In genomic region chr15:41780266-41780665, GRCh38 we compare ENCODE assay signal across 12 cellular contexts. TPM values are rescaled to one million over a fixed set of nuclear protein-coding genes. Genes with fewer than 3 reads are reported as not detected.
DNase-seq lines count a peak whose midpoint lies in the region; ATAC-seq and TF ChIP-seq lines count a peak whose summit lies in the region.
"Had no signal": no experiment of that assay in that cellular context is flagged by ENCODE, and none has a peak within 500 bp of the region (broad histone marks: within the 10 kb centered on the region; RNA-seq: fewer than 3 reads in every experiment).

No MANE protein-coding gene starts in this region.

- intact Hi-C loops in activated CD4-positive, alpha-beta memory T cell treated with anti-CD3 and anti-CD28 coated beads for 36 hours (cut with micrococcal nuclease), result no loop called here

- peak overlapping the region; percentile 34 for H3K4me2 ChIP-seq in fibroblast of lung (ENCODE audit: extremely low read depth, insufficient read depth, low read length)

- peak overlapping the region; percentile 69 for H3K27ac Mint-ChIP-seq in T-helper 2 cell treated with Interferon-gamma antibody and Interleukin-4, amounts not matched to agents 5 μg/mL and 100 μg/mL, for 36 hours
- H3K27ac Mint-ChIP-seq in activated CD4-positive, alpha-beta memory T cell treated with anti-CD3 and anti-CD28 coated beads for 36 hours, result peak overlapping the region; percentile 49
- peak overlapping the region; percentile 59 for H3K27ac Mint-ChIP-seq in stimulated activated effector memory CD8-positive, alpha-beta T cell treated with anti-CD3 and anti-CD28 coated beads, Interleukin-12 subunit alpha, Interleukin-12 subunit beta, amount 100 ng/mL, for 72 hours

- DNase-seq in T-helper 2 cell treated with Interferon-gamma antibody and Interleukin-4, amounts not matched to agents 5 μg/mL and 100 μg/mL, for 36 hours (ENCODE audit: low spot score), result no peak
- DNase-seq in T-helper 2 cell, result no peak
- no peak for DNase-seq in activated CD4-positive, alpha-beta memory T cell treated with anti-CD3 and anti-CD28 coated beads for 36 hours
- no peak for DNase-seq in fibroblast of lung (ENCODE audit: low read depth in 2 of 2)
- DNase-seq in stimulated activated effector memory CD8-positive, alpha-beta T cell treated with anti-CD3 and anti-CD28 coated beads, Interleukin-12 subunit alpha, Interleukin-12 subunit beta, amount 100 ng/mL, for 72 hours (ENCODE audit: low spot score in 2 of 2), result no peak
- DNase-seq in A172 (ENCODE audit: low spot score), result no peak
- DNase-seq in Peyer's patch, result no peak
- DNase-seq: caudate nucleus, DMS 273 treated with DMSO at 0.1 percent for 48 hours, NCI-H1092 treated with DMSO at 0.1 percent for 48 hours, NCI-H82 had no signal

- H3K9me3 Mint-ChIP-seq in T-helper 2 cell treated with Interferon-gamma antibody and Interleukin-4, amounts not matched to agents 5 μg/mL and 100 μg/mL, for 36 hours, result no peaks in the 10 kb centered on the region
- no peaks in the 10 kb centered on the region for H3K9me3 Mint-ChIP-seq in activated CD4-positive, alpha-beta memory T cell treated with anti-CD3 and anti-CD28 coated beads for 36 hours
- no peaks in the 10 kb centered on the region for H3K9me3 Mint-ChIP-seq in stimulated activated effector memory CD8-positive, alpha-beta T cell treated with anti-CD3 and anti-CD28 coated beads, Interleukin-12 subunit alpha, Interleukin-12 subunit beta, amount 100 ng/mL, for 72 hours

- CTCF ChIA-PET in activated CD4-positive, alpha-beta memory T cell treated with anti-CD3 and anti-CD28 coated beads for 36 hours (lab: Charles Lee), result interaction anchor here (0.6 to 11.6 kb wide), 3 partner anchors 31 to 316 kb away, joined by 3 to 283 read pairs (median 4); no protein-coding TSS in a partner anchor

- POLR2A ChIA-PET in activated CD4-positive, alpha-beta memory T cell treated with anti-CD3 and anti-CD28 coated beads for 36 hours (lab: Charles Lee), result interaction anchor here (1.2 kb wide), 1 partner anchor 8 kb away, joined by 3 read pairs; no protein-coding TSS in a partner anchor

- no peak overlapping the region for H2AFZ ChIP-seq in fibroblast of lung (ENCODE audit: low read length)

- H3K4me1 Mint-ChIP-seq in T-helper 2 cell treated with Interferon-gamma antibody and Interleukin-4, amounts not matched to agents 5 μg/mL and 100 μg/mL, for 36 hours (ENCODE audit: low read depth), result peaks cover 47% of the 10 kb centered on the region
- peaks cover 54% of the 10 kb centered on the region for H3K4me1 Mint-ChIP-seq in activated CD4-positive, alpha-beta memory T cell treated with anti-CD3 and anti-CD28 coated beads for 36 hours (ENCODE audit: low read depth)
- H3K4me1 Mint-ChIP-seq in stimulated activated effector memory CD8-positive, alpha-beta T cell treated with anti-CD3 and anti-CD28 coated beads, Interleukin-12 subunit alpha, Interleukin-12 subunit beta, amount 100 ng/mL, for 72 hours, result peaks cover 55% of the 10 kb centered on the region

- no peak overlapping the region for H3K4me3 ChIP-seq in fibroblast of lung (replicated peaks in 1 of 4; ENCODE audit: control extremely low read depth in 1 of 4, insufficient read depth in 1 of 4, low read depth in 3 of 4, low read length in 4 of 4)
- H3K4me3 ChIP-seq in Peyer's patch, result no peak overlapping the region

- no peaks in the 10 kb centered on the region for H3K27me3 Mint-ChIP-seq in T-helper 2 cell treated with Interferon-gamma antibody and Interleukin-4, amounts not matched to agents 5 μg/mL and 100 μg/mL, for 36 hours (ENCODE audit: low read depth)
- no peaks in the 10 kb centered on the region for H3K27me3 Mint-ChIP-seq in activated CD4-positive, alpha-beta memory T cell treated with anti-CD3 and anti-CD28 coated beads for 36 hours

- no peak overlapping the region for H3K27ac ChIP-seq in fibroblast of lung (ENCODE audit: insufficient read depth, low read length)
- H3K27ac ChIP-seq in Peyer's patch, result peak overlapping the region in 1 of 4 donors; percentile 28

- ATAC-seq in stimulated activated effector memory CD8-positive, alpha-beta T cell treated with anti-CD3 and anti-CD28 coated beads, Interleukin-12 subunit alpha, Interleukin-12 subunit beta, amount 100 ng/mL, for 72 hours, result no peak
- ATAC-seq in HG02970 (IDR thresholded peaks at IDR 0.05; ENCODE audit: low FRiP score, unreplicated experiment), result no peak

- peak overlapping the region; percentile 35 for H3K4me3 Mint-ChIP-seq in T-helper 2 cell treated with Interferon-gamma antibody and Interleukin-4, amounts not matched to agents 5 μg/mL and 100 μg/mL, for 36 hours
- no peak overlapping the region for H3K4me3 Mint-ChIP-seq in activated CD4-positive, alpha-beta memory T cell treated with anti-CD3 and anti-CD28 coated beads for 36 hours
- no peak overlapping the region for H3K4me3 Mint-ChIP-seq in stimulated activated effector memory CD8-positive, alpha-beta T cell treated with anti-CD3 and anti-CD28 coated beads, Interleukin-12 subunit alpha, Interleukin-12 subunit beta, amount 100 ng/mL, for 72 hours

- TF ChIP-seq CTCF in fibroblast of lung (conservative IDR thresholded peaks at IDR 0.05 in 1 of 2, IDR thresholded peaks at IDR 0.05 in 1 of 2; ENCODE audit: low read depth in 1 of 2, low read length in 2 of 2) (no peak), Peyer's patch (IDR thresholded peaks at IDR 0.05) (no peak)

- no peak for TF ChIP-seq POLR2A in Peyer's patch (IDR thresholded peaks at IDR 0.05)

- no peak overlapping the region for H3K9ac ChIP-seq in fibroblast of lung (ENCODE audit: insufficient read depth, low read length)

- H3K9me3 ChIP-seq in fibroblast of lung (ENCODE audit: control insufficient read depth, insufficient read depth, low read depth, low read length), result no peaks in the 10 kb centered on the region
- H3K9me3 ChIP-seq in Peyer's patch, result no peaks in the 10 kb centered on the region

- peaks cover 52% of the 10 kb centered on the region for H3K79me2 ChIP-seq in fibroblast of lung (ENCODE audit: control insufficient read depth, insufficient read depth, low read length)

- H3K36me3 ChIP-seq in fibroblast of lung (ENCODE audit: control insufficient read depth, insufficient read depth, low read length) (no peaks in the 10 kb centered on the region), Peyer's patch (no peaks in the 10 kb centered on the region)

- H4K20me1 ChIP-seq in fibroblast of lung (ENCODE audit: control insufficient read depth, extremely low read depth, insufficient read depth, low read length), result no peaks in the 10 kb centered on the region

- H3K27me3 ChIP-seq in fibroblast of lung (ENCODE audit: control insufficient read depth, insufficient read depth, low read length) (no peaks in the 10 kb centered on the region), Peyer's patch (no peaks in the 10 kb centered on the region)

- H3K36me3 Mint-ChIP-seq in T-helper 2 cell treated with Interferon-gamma antibody and Interleukin-4, amounts not matched to agents 5 μg/mL and 100 μg/mL, for 36 hours (ENCODE audit: low read depth), result peaks cover 18% of the 10 kb centered on the region
- H3K36me3 Mint-ChIP-seq in activated CD4-positive, alpha-beta memory T cell treated with anti-CD3 and anti-CD28 coated beads for 36 hours, result no peaks in the 10 kb centered on the region
- H3K36me3 Mint-ChIP-seq in stimulated activated effector memory CD8-positive, alpha-beta T cell treated with anti-CD3 and anti-CD28 coated beads, Interleukin-12 subunit alpha, Interleukin-12 subunit beta, amount 100 ng/mL, for 72 hours, result peaks cover 23% of the 10 kb centered on the region

- H3K4me1 ChIP-seq in fibroblast of lung (ENCODE audit: control insufficient read depth, extremely low read depth, insufficient read depth, low read length) (peaks cover 20% of the 10 kb centered on the region), Peyer's patch (peaks cover 0 to 36% (median 3%) of the 10 kb centered on the region in 4 donors)

RNA-seq across cellular contexts. Expression of gene MAPKBP1, which starts 6.0 kb away (rescaled TPM):
- total RNA-seq in activated CD4-positive, alpha-beta memory T cell treated with anti-CD3 and anti-CD28 coated beads for 36 hours, result 10 to 100 TPM; 16.1 to 16.6 TPM
- total RNA-seq in fibroblast of lung (12.6 and 20.8 TPM in 2 replicates), Peyer's patch (10 to 100 TPM; 29.7 to 69.8 (median 48.7) TPM)
- 2.8 and 3.8 TPM in 2 replicates for polyA plus RNA-seq in fibroblast of lung
- polyA plus RNA-seq in fibroblast of lung (2012), result 7.5 TPM in 2 replicates
- 79.2 and 109 TPM in 2 replicates for polyA minus RNA-seq in fibroblast of lung (ENCODE audit: low replicate concordance)
- 9.9 and 10.0 TPM in 2 replicates for total RNA-seq in A172 (2014; rRNA removed; shearing (Covaris generic))

RNA-seq across cellular contexts. Expression of gene JMJD7, which starts 47.6 kb away (rescaled TPM):
- total RNA-seq in activated CD4-positive, alpha-beta memory T cell treated with anti-CD3 and anti-CD28 coated beads for 36 hours, result 10 to 100 TPM; 17.9 to 24.8 TPM
- total RNA-seq in fibroblast of lung, result 3.6 and 4.0 TPM in 2 replicates
- 2.2 and 4.8 TPM in 2 replicates for polyA plus RNA-seq in fibroblast of lung
- 3.7 and 7.7 TPM in 2 replicates for polyA plus RNA-seq in fibroblast of lung (2012)
- 4.8 and 5.4 TPM in 2 replicates for polyA minus RNA-seq in fibroblast of lung (ENCODE audit: low replicate concordance)
- 2.2 and 2.5 TPM in 2 replicates for total RNA-seq in A172 (2014; rRNA removed; shearing (Covaris generic))
- 10 to 100 TPM in 3 of 4 donors, 1 to 10 TPM in 1; 9.1 to 61.1 (median 13.1) TPM for total RNA-seq in Peyer's patch

RNA-seq across cellular contexts. Expression of gene PLA2G4B, which starts 58.4 kb away (rescaled TPM):
- 1 to 10 TPM; 6.0 to 9.9 TPM for total RNA-seq in activated CD4-positive, alpha-beta memory T cell treated with anti-CD3 and anti-CD28 coated beads for 36 hours
- total RNA-seq in fibroblast of lung (0.99 and 1.3 TPM in 2 replicates), Peyer's patch (10 to 100 TPM in 3 of 4 donors, 1 to 10 TPM in 1; 7.2 to 15.3 (median 13.3) TPM)
- 1.2 TPM in 2 replicates for polyA plus RNA-seq in fibroblast of lung
- 0.77 and 1.2 TPM in 2 replicates for polyA plus RNA-seq in fibroblast of lung (2012)
- not detected in 2 replicates for polyA minus RNA-seq in fibroblast of lung (ENCODE audit: low replicate concordance)
- total RNA-seq in A172 (2014; rRNA removed; shearing (Covaris generic)), result 0.57 and 0.84 TPM in 2 replicates
